Comparison of ENCODE assay signal across 9 cellular contexts in the genomic region with DNA sequence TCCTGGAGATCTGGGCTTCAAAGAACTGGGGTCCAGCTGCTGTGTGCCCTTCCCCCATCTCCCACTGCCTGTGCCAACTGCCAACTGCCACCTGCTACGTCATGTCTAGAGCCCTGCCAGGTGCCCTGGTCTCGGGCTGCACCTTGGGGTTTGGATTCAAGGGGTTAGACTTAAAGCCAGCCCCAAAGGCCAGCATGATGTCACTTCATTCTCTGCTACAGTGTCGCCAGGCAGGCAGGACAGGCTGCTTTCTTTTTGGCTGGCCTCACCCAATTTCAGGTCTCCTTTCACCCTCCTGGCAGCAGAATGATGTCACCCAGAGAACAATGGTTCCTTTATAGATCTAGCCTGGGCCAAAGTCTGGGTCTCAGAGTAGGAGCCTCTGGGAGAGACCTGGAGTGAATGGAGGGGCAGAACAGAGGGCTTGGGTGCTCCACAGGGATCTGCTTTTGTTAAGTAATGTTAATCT.
A peak's percentile ranks its signal among the peaks of the same experiment; 100 is the strongest.
DNase-seq lines count a peak whose midpoint lies in the region; ATAC-seq, FAIRE-seq and TF ChIP-seq lines count a peak whose summit lies in the region.
"Had no signal": no experiment of that assay in that cellular context is flagged by ENCODE, and none has a peak within 500 bp of the region (broad histone marks: within the 10 kb centered on the region; RNA-seq: fewer than 3 reads in every experiment).

No MANE protein-coding gene starts in this region.

- H3K4me1 ChIP-seq in GM12878 (ENCODE audit: control insufficient read depth, insufficient read depth, low read length), result no peaks in the 10 kb centered on the region
- peaks cover 12 to 15% of the 10 kb centered on the region in 2 donors for H3K4me1 ChIP-seq in left lung
- peaks cover 22% of the 10 kb centered on the region for H3K4me1 ChIP-seq in upper lobe of right lung

- no peak for FAIRE-seq in GM12878 (lab: Jason Lieb, UNC)
- FAIRE-seq: A204.1 had no signal

- TF ChIP-seq CTCF in GM12878 (IDR thresholded peaks at IDR 0.05 in 2 of 3, conservative IDR thresholded peaks at IDR 0.05 in 1 of 3; ENCODE audit: control insufficient read depth in 2 of 3, extremely low read depth in 1 of 3, insufficient read depth in 1 of 3, low read depth in 3 of 3, low read length in 3 of 3), result no peak
- no peak for TF ChIP-seq CTCF in left lung (IDR thresholded peaks at IDR 0.05)
- no peak for TF ChIP-seq CTCF in upper lobe of right lung (IDR thresholded peaks at IDR 0.05)
- no peak for TF ChIP-seq CTCF in foreskin fibroblast (IDR thresholded peaks at IDR 0.05; ENCODE audit: low read depth, low read length)

- BruUV-seq in GM12878 (replicated peaks; lab: Mats Ljungman, UMichigan), result no TSS peak

- no peaks in the 10 kb centered on the region for H3K79me2 ChIP-seq in GM12878 (ENCODE audit: control insufficient read depth, insufficient read depth, low read length)

- intact Hi-C loops in GM12878 (cut with micrococcal nuclease; ENCODE audit: unreplicated experiment) (no loop called here), left lung (cut with DNase I) (no loop called here), upper lobe of right lung (cut with DNase I) (no loop called here)

- in situ Hi-C loops in GM12878 (cut with MboI), result no loop called here

- SMC1A ChIA-PET in GM12878 (lab: Charles Lee; ENCODE audit: uncharacterized antibody, unreplicated experiment), result no interaction called here

- H3K27ac ChIP-seq in GM12878 (ENCODE audit: control insufficient read depth, insufficient read depth), result no peak overlapping the region
- peak overlapping the region; percentile 70 to 75 for H3K27ac ChIP-seq in left lung
- peak overlapping the region; percentile 73 for H3K27ac ChIP-seq in upper lobe of right lung

- H2AFZ ChIP-seq in GM12878 (ENCODE audit: control insufficient read depth, low read depth, low read length), result no peak overlapping the region

- H3K9me3 ChIP-seq in GM12878 (replicated peaks; ENCODE audit: control insufficient read depth, insufficient read depth, low read length) (no peaks in the 10 kb centered on the region; the same call in 2 of the 3 replicates), left lung (no peaks in the 10 kb centered on the region), upper lobe of right lung (no peaks in the 10 kb centered on the region)

- H3K36me3 ChIP-seq in GM12878 (ENCODE audit: control insufficient read depth in 2 of 2, insufficient read depth in 2 of 2, low read length in 1 of 2) (no peaks in the 10 kb centered on the region; a peak in 1 of 4 replicates), left lung (no peaks in the 10 kb centered on the region), upper lobe of right lung (no peaks in the 10 kb centered on the region)

- RAD21 ChIA-PET in GM12878 (lab: Charles Lee; ENCODE audit: unreplicated experiment), result no interaction called here

- WGBS in GM12878 (ENCODE audit: insufficient coverage, insufficient replicate concordance, low lambda C conversion rate, missing lambda C conversion rate), result 0% methylated on average over 3 of the region's 3 CpGs

- H3K27me3 ChIP-seq in GM12878 (replicated peaks in 1 of 2; ENCODE audit: control insufficient read depth in 2 of 2, insufficient read depth in 2 of 2, low read length in 1 of 2) (no peaks in the 10 kb centered on the region; a peak in 1 of 4 replicates), left lung (no peaks in the 10 kb centered on the region), upper lobe of right lung (no peaks in the 10 kb centered on the region)

- no peak overlapping the region for H3K4me2 ChIP-seq in GM12878 (ENCODE audit: control insufficient read depth, insufficient read depth)

- H3K4me3 ChIP-seq in GM12878 (no peak overlapping the region), left lung (no peak overlapping the region), upper lobe of right lung (no peak overlapping the region), foreskin fibroblast (ENCODE audit: low read depth in 1 of 2, low read length in 2 of 2) (no peak overlapping the region)

- no peak overlapping the region for H3K9ac ChIP-seq in GM12878 (ENCODE audit: control insufficient read depth, insufficient read depth, low read length)

- POLR2A ChIA-PET in GM12878 (lab: Charles Lee), result no interaction called here

- no peak for TF ChIP-seq POLR2A in GM12878 (IDR thresholded peaks at IDR 0.05; ENCODE audit: low read depth, low read length)

- TF ChIP-seq RAD21 in GM12878 (IDR thresholded peaks at IDR 0.05; ENCODE audit: insufficient read depth, low read depth, low read length), result no peak

- TF ChIP-seq EP300 in GM12878 (IDR thresholded peaks at IDR 0.05; ENCODE audit: borderline replicate concordance in 1 of 2, control insufficient read depth in 1 of 2, low read depth in 2 of 2, low read length in 2 of 2), result no peak

- DNase-seq in DMS53 (lab: John Stamatoyannopoulos, UW) (peak; percentile 46), DMS53 treated with DMSO at 0.1 percent for 48 hours (lab: John Stamatoyannopoulos, UW; ENCODE audit: unreplicated experiment) (no peak), GM12878 (ENCODE audit: low read depth, low spot score) (no peak), left lung (no peak), upper lobe of right lung (peak; percentile 67), foreskin fibroblast (no peak)

- H4K20me1 ChIP-seq in GM12878 (ENCODE audit: control insufficient read depth, insufficient read depth), result no peaks in the 10 kb centered on the region

- ATAC-seq in GM12878 (peak; percentile 91), left lung (peak; percentile 69), upper lobe of right lung (peak; percentile 63), GM19035 (IDR thresholded peaks at IDR 0.05; ENCODE audit: unreplicated experiment) (no peak), GM19324 (IDR thresholded peaks at IDR 0.05; ENCODE audit: low FRiP score, unreplicated experiment) (no peak)

- CTCF ChIA-PET in GM12878 (lab: Yijun Ruan, JAX), result interaction anchor here (0.8 to 1.1 kb wide), 2 partner anchors 69 to 82 kb away, joined by 3 read pairs; no protein-coding TSS in a partner anchor

TF ChIP-seq in GM12878, 131 proteins besides CTCF, POLR2A, EP300 and RAD21 (continues in another document):
- no peak for TF ChIP-seq CBX3 (IDR thresholded peaks at IDR 0.05; ENCODE audit: borderline replicate concordance, low read depth)
- TF ChIP-seq HDGF (IDR thresholded peaks at IDR 0.05), result no peak
- TF ChIP-seq IKZF1 (conservative IDR thresholded peaks at IDR 0.05), result peak; percentile 30; the same call in 1 of the 2 replicates
- TF ChIP-seq TAF1 (IDR thresholded peaks at IDR 0.05; ENCODE audit: borderline replicate concordance, low read depth, low read length), result no peak
- no peak for TF ChIP-seq MEF2A (IDR thresholded peaks at IDR 0.05; ENCODE audit: insufficient read depth, low read depth, low read length)
- no peak for TF ChIP-seq SUPT20H (IDR thresholded peaks at IDR 0.05; ENCODE audit: borderline replicate concordance, control insufficient read depth, low read depth, low read length)
- TF ChIP-seq ZBTB40 (IDR thresholded peaks at IDR 0.05; ENCODE audit: borderline replicate concordance), result no peak
- no peak for TF ChIP-seq SRF (IDR thresholded peaks at IDR 0.05; ENCODE audit: low read depth in 2 of 2, low read length in 2 of 2)
- no peak for TF ChIP-seq MYC (IDR thresholded peaks at IDR 0.05; ENCODE audit: insufficient read depth, insufficient read length, insufficient replicate concordance, low read length, severe bottlenecking)
- TF ChIP-seq TCF12 (IDR thresholded peaks at IDR 0.05; ENCODE audit: low read depth, low read length), result no peak
- no peak for TF ChIP-seq BRCA1 (IDR thresholded peaks at IDR 0.05; ENCODE audit: low read depth, low read length)
- TF ChIP-seq NKRF (conservative IDR thresholded peaks at IDR 0.05), result no peak
- TF ChIP-seq ZNF384 (IDR thresholded peaks at IDR 0.05; ENCODE audit: borderline replicate concordance, low read depth, low read length), result no peak

Comparison
In these comparisons a context has a peak if more than half of its experiments do, and no peak if none do; other contexts are left out.
1. DNase-seq: peak in DMS53 (single experiment) and upper lobe of right lung (single experiment); none in DMS53 treated with DMSO at 0.1 percent for 48 hours (single experiment), GM12878 (single experiment), left lung (0 of 2) and foreskin fibroblast (0 of 2).
2. ATAC-seq: peak in GM12878 (single experiment), left lung (single experiment) and upper lobe of right lung (single experiment); none in GM19035 (single experiment) and GM19324 (single experiment).